Comparison of ENCODE assay signal across 12 cellular contexts in the genomic region with DNA sequence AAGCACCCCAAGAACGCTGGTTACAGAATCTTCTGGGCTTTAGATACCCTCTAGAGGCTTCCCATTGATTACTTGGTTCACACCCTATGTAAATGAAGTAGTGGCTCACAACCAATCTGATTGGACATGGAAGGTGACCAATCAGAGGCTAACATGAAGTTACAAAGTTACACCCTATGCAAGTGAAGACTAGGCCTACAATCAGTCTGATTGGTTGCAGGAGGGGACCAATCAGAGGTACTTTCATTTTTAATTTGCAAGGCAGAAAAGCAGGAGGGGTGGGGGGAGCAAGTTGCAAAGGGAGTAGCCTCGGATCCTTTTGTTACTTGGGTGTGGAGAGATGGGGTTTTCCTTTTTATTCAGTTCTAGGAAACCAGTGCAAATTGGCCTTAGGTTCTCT. TPM values are rescaled to one million over a fixed set of nuclear protein-coding genes. Genes with fewer than 3 reads are reported as not detected.
DNase-seq lines count a peak whose midpoint lies in the region; ATAC-seq and TF ChIP-seq lines count a peak whose summit lies in the region.
"Had no signal": no experiment of that assay in that cellular context is flagged by ENCODE, and none has a peak within 500 bp of the region (broad histone marks: within the 10 kb centered on the region; RNA-seq: fewer than 3 reads in every experiment).

No MANE protein-coding gene starts in this region.

- no peak for TF ChIP-seq CTCF in endodermal cell (conservative IDR thresholded peaks at IDR 0.05)

- no peaks in the 10 kb centered on the region for H3K27me3 Mint-ChIP-seq in activated T-cell treated with anti-CD3 and anti-CD28 coated beads, Interleukin-2, amount 50 U/mL, for 4 hours (ENCODE audit: low read depth)
- peaks cover 12% of the 10 kb centered on the region for H3K27me3 Mint-ChIP-seq in endodermal cell (ENCODE audit: insufficient read depth)

- no peaks in the 10 kb centered on the region for H3K36me3 Mint-ChIP-seq in activated T-cell treated with anti-CD3 and anti-CD28 coated beads, Interleukin-2, amount 50 U/mL, for 4 hours (ENCODE audit: insufficient read depth)
- no peaks in the 10 kb centered on the region for H3K36me3 Mint-ChIP-seq in endodermal cell (ENCODE audit: low read depth)

- H3K9me3 ChIP-seq in endodermal cell (ENCODE audit: control insufficient read depth, low read length) = peaks cover 8% of the 10 kb centered on the region
- H3K9me3 ChIP-seq: BLaER1 had no signal

- no peaks in the 10 kb centered on the region for H3K4me1 ChIP-seq in endodermal cell (ENCODE audit: control insufficient read depth, insufficient read depth, low read length)

- intact Hi-C loops in sciatic nerve (cut with DNase I) = no loop called here

- peaks cover 15% of the 10 kb centered on the region for H3K4me1 Mint-ChIP-seq in activated T-cell treated with anti-CD3 and anti-CD28 coated beads, Interleukin-2, amount 50 U/mL, for 4 hours (ENCODE audit: low read depth)
- no peaks in the 10 kb centered on the region for H3K4me1 Mint-ChIP-seq in endodermal cell

- peak; percentile 41 to 72 for ATAC-seq in activated T-cell treated with anti-CD3 and anti-CD28 coated beads, Interleukin-2, amount 50 U/mL, for 4 hours
- ATAC-seq in sciatic nerve (peak; percentile 62), GM21717 (IDR thresholded peaks at IDR 0.05; ENCODE audit: unreplicated experiment) (no peak)

- 91% methylated on average over 2 of the region's 2 CpGs; no CpG with 5 or more reads in 1 of the 2 experiments for WGBS in endodermal cell (ENCODE audit: insufficient coverage in 1 of 2, insufficient read length in 1 of 2), 2 experiments

- H3K36me3 ChIP-seq in endodermal cell (ENCODE audit: control insufficient read depth, insufficient read depth, low read length) = no peaks in the 10 kb centered on the region
- H3K36me3 ChIP-seq: BLaER1 had no signal

- no peaks in the 10 kb centered on the region for H3K27me3 ChIP-seq in endodermal cell (ENCODE audit: control insufficient read depth, insufficient read depth, low read length, poor library complexity, severe bottlenecking)
- H3K27me3 ChIP-seq: BLaER1 had no signal

- no peak overlapping the region for H3K27ac Mint-ChIP-seq in endodermal cell

- DNase-seq in activated T-cell treated with anti-CD3 and anti-CD28 coated beads, Interleukin-2, amount 50 U/mL, for 4 hours = no peak
- DNase-seq in activated T-cell treated with anti-CD3 and anti-CD28 coated beads for 4 hours (no peak), NOMO-1 treated with DMSO at 0.1 percent for 48 hours (lab: John Stamatoyannopoulos, UW; ENCODE audit: unreplicated experiment) (peak; percentile 17), dermis microvascular lymphatic vessel endothelial cell (ENCODE audit: low read depth in 2 of 2) (peak; percentile 43 to 47), sciatic nerve (ENCODE audit: low spot score) (no peak), DMS79 treated with DMSO at 0.1 percent for 48 hours (lab: John Stamatoyannopoulos, UW) (no peak), endodermal cell (no peak)
- DNase-seq: activated CD8-positive, alpha-beta memory T cell treated with anti-CD3 and anti-CD28 coated beads for 24 hours; NCI-H510A treated with DMSO at 0.1 percent for 48 hours had no signal

- H3K9me3 Mint-ChIP-seq in activated T-cell treated with anti-CD3 and anti-CD28 coated beads, Interleukin-2, amount 50 U/mL, for 4 hours = no peaks in the 10 kb centered on the region
- H3K9me3 Mint-ChIP-seq in endodermal cell = peaks cover 3% of the 10 kb centered on the region

- H3K27ac ChIP-seq in endodermal cell (ENCODE audit: low read depth, low read length) = no peak overlapping the region
- H3K27ac ChIP-seq: BLaER1 had no signal

- H3K4me3 ChIP-seq in endodermal cell (ENCODE audit: low read length) = no peak overlapping the region
- H3K4me3 ChIP-seq: BLaER1 had no signal

- H3K4me3 Mint-ChIP-seq in activated T-cell treated with anti-CD3 and anti-CD28 coated beads, Interleukin-2, amount 50 U/mL, for 4 hours = no peak overlapping the region
- H3K4me3 Mint-ChIP-seq in endodermal cell = no peak overlapping the region

- H3K9ac ChIP-seq in endodermal cell (ENCODE audit: extremely low read depth, low read length, poor library complexity, severe bottlenecking) = no peak overlapping the region
- H3K9ac ChIP-seq: BLaER1 had no signal

RNA-seq across cellular contexts. Expression of a gene that starts 11.1 kb away (rescaled TPM):
- total RNA-seq in activated T-cell treated with anti-CD3 and anti-CD28 coated beads, Interleukin-2, amount 50 U/mL, for 4 hours = not detected
- total RNA-seq in dermis microvascular lymphatic vessel endothelial cell (not detected in 2 replicates), sciatic nerve (not detected), endodermal cell (not detected)
- not detected for polyA plus RNA-seq in endodermal cell (2013, experiment 1 of 2)
- not detected for polyA plus RNA-seq in endodermal cell (2013, experiment 2 of 2)
- total RNA-seq: osteocyte had no signal

RNA-seq across cellular contexts. Expression of a gene that starts 31.8 kb away (rescaled TPM):
- 10 to 100 TPM; 35.7 to 40.5 (median 39.1) TPM for total RNA-seq in activated T-cell treated with anti-CD3 and anti-CD28 coated beads, Interleukin-2, amount 50 U/mL, for 4 hours
- total RNA-seq in dermis microvascular lymphatic vessel endothelial cell (1.4 and 1.7 TPM in 2 replicates), sciatic nerve (188 TPM), endodermal cell (1 to 10 TPM; 3.8 to 3.9 TPM)
- 12.9 TPM for polyA plus RNA-seq in endodermal cell (2013, experiment 1 of 2)
- 8.9 TPM for polyA plus RNA-seq in endodermal cell (2013, experiment 2 of 2)

RNA-seq across cellular contexts. Expression of a gene that starts 43.3 kb away (rescaled TPM):
- total RNA-seq in activated T-cell treated with anti-CD3 and anti-CD28 coated beads, Interleukin-2, amount 50 U/mL, for 4 hours = not detected
- total RNA-seq in dermis microvascular lymphatic vessel endothelial cell (not detected in 2 replicates), sciatic nerve (not detected), endodermal cell (not detected)
- 65.6 TPM for polyA plus RNA-seq in endodermal cell (2013, experiment 1 of 2)
- polyA plus RNA-seq in endodermal cell (2013, experiment 2 of 2) = 67.1 TPM
- total RNA-seq: osteocyte had no signal

Comparison
In these comparisons a context has a peak if more than half of its experiments do, and no peak if none do; other contexts are left out.
1. DNase-seq: peak in NOMO-1 treated with DMSO at 0.1 percent for 48 hours (single experiment) and dermis microvascular lymphatic vessel endothelial cell (2 of 2); none in activated T-cell treated with anti-CD3 and anti-CD28 coated beads, Interleukin-2, amount 50 U/mL, for 4 hours (single experiment), activated T-cell treated with anti-CD3 and anti-CD28 coated beads for 4 hours (single experiment), sciatic nerve (single experiment), DMS79 treated with DMSO at 0.1 percent for 48 hours (single experiment) and endodermal cell (single experiment).
2. RNA of a gene that starts 31.8 kb away (total RNA-seq): 188 TPM in sciatic nerve (single experiment) and 35.7 to 40.5 TPM in activated T-cell treated with anti-CD3 and anti-CD28 coated beads, Interleukin-2, amount 50 U/mL, for 4 hours; 3.8 to 3.9 TPM in endodermal cell and 1.4 to 1.7 TPM in dermis microvascular lymphatic vessel endothelial cell; every median in the first group is over 4 times any median in the second.